Comparison of ENCODE assay signal across 1 cellular context in the genomic region with DNA sequence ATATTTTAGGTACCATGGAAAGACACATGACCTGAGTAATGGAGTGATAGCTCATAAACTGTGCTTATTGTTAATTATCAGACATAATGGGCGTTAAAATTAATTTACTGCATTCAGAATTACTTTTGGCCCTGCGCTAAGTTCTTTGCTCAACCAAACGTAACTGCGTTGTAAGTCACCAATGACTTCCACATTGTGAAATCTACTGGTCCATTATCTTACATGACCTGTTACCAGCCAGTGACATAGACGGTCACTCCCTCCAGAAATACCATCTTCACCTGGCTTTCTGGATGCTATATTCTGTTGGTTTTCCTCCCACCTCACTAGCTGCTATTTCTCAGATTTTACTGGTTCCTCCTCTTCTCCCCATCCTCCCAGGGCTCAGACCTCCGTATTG.
TF ChIP-seq lines count a peak whose summit lies in the region.

No MANE protein-coding gene starts in this region.

TF ChIP-seq in GM12878, 131 proteins besides CTCF, POLR2A, EP300 and RAD21:
- TF ChIP-seq, protein P1, sequence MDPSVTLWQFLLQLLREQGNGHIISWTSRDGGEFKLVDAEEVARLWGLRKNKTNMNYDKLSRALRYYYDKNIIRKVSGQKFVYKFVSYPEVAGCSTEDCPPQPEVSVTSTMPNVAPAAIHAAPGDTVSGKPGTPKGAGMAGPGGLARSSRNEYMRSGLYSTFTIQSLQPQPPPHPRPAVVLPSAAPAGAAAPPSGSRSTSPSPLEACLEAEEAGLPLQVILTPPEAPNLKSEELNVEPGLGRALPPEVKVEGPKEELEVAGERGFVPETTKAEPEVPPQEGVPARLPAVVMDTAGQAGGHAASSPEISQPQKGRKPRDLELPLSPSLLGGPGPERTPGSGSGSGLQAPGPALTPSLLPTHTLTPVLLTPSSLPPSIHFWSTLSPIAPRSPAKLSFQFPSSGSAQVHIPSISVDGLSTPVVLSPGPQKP (IDR thresholded peaks at IDR 0.05; ENCODE audit: low read depth, low read length): no peak
- TF ChIP-seq, protein P2, sequence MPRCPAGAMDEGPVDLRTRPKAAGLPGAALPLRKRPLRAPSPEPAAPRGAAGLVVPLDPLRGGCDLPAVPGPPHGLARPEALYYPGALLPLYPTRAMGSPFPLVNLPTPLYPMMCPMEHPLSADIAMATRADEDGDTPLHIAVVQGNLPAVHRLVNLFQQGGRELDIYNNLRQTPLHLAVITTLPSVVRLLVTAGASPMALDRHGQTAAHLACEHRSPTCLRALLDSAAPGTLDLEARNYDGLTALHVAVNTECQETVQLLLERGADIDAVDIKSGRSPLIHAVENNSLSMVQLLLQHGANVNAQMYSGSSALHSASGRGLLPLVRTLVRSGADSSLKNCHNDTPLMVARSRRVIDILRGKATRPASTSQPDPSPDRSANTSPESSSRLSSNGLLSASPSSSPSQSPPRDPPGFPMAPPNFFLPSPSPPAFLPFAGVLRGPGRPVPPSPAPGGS (IDR thresholded peaks at IDR 0.05; ENCODE audit: borderline replicate concordance, insufficient read depth, low read depth, low read length, poor library complexity, severe bottlenecking): peak; percentile 36
